37 cellular contexts compared by ENCODE assay signal in the genomic region with DNA sequence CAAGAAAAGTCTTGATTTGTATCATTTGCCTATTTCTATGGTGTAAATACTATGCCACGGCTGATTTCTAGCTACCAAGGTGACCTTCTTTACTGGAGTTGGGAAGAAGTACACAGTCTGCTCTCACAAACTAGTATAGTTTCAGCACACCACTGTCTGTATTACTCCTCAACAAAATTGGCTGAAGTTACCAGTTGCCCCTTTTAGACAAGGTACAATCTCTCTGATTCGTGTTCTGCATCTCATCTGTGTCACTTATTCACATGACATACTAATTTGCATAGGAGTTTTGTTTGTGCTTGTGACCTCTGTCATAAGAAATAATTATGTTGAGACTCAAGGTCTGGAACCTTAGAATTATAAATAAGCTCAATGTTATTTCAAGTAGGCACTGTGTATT.
A peak's percentile ranks its signal among the peaks of the same experiment; 100 is the strongest.
DNase-seq lines count a peak whose midpoint lies in the region; ATAC-seq, FAIRE-seq and TF ChIP-seq lines count a peak whose summit lies in the region.
"Had no signal": no experiment of that assay in that cellular context is flagged by ENCODE, and none has a peak within 500 bp of the region (broad histone marks: within the 10 kb centered on the region; RNA-seq: fewer than 3 reads in every experiment).

No MANE protein-coding gene starts in this region.

- H3K4me2 ChIP-seq in astrocyte (ENCODE audit: low read length) (no peak overlapping the region), keratinocyte (ENCODE audit: control insufficient read depth, extremely low read depth, insufficient read depth, low read depth, low read length) (no peak overlapping the region), osteoblast (ENCODE audit: insufficient read depth, low read length) (no peak overlapping the region), MM.1S (ENCODE audit: low read depth, low read length) (no peak overlapping the region)
- H3K4me2 ChIP-seq: A549; BLaER1; BLaER1 treated with 17β-estradiol and CSF1 and Interleukin-3, amounts not matched to agents 10 nM and 100 nM had no signal

- H3K79me2 ChIP-seq in astrocyte (ENCODE audit: insufficient read depth, low read length) (no peaks in the 10 kb centered on the region), keratinocyte (ENCODE audit: control insufficient read depth, insufficient read depth, low read length) (no peaks in the 10 kb centered on the region), osteoblast (ENCODE audit: insufficient read depth, low read length) (no peaks in the 10 kb centered on the region), MM.1S (ENCODE audit: low read length) (no peaks in the 10 kb centered on the region)

- H3K9me3 Mint-ChIP-seq in astrocyte (ENCODE audit: unreplicated experiment) = no peaks in the 10 kb centered on the region

- H3K9me3 ChIP-seq in astrocyte (ENCODE audit: insufficient read depth, low read depth, low read length) (peaks cover 2% of the 10 kb centered on the region), keratinocyte (ENCODE audit: control insufficient read depth, low read depth, low read length) (no peaks in the 10 kb centered on the region), osteoblast (ENCODE audit: low read depth, low read length) (no peaks in the 10 kb centered on the region), MM.1S (replicated peaks; ENCODE audit: insufficient read depth, low read length) (no peaks in the 10 kb centered on the region), upper lobe of right lung (no peaks in the 10 kb centered on the region)
- H3K9me3 ChIP-seq: A549; BE2C; BLaER1; BLaER1 treated with 17β-estradiol and CSF1 and Interleukin-3, amounts not matched to agents 10 nM and 100 nM; Caco-2 had no signal

- no peaks in the 10 kb centered on the region for H4K20me1 ChIP-seq in astrocyte (ENCODE audit: insufficient read depth, low read length)
- no peaks in the 10 kb centered on the region for H4K20me1 ChIP-seq in keratinocyte (ENCODE audit: control insufficient read depth, extremely low read depth, insufficient read depth, low read length)
- H4K20me1 ChIP-seq in osteoblast (ENCODE audit: insufficient read depth, low read length) = no peaks in the 10 kb centered on the region
- no peaks in the 10 kb centered on the region for H4K20me1 ChIP-seq in MM.1S (ENCODE audit: insufficient read depth, low read length)
- H4K20me1 ChIP-seq: BLaER1; BLaER1 treated with 17β-estradiol and CSF1 and Interleukin-3, amounts not matched to agents 10 nM and 100 nM had no signal

- no peaks in the 10 kb centered on the region for H3K9me2 ChIP-seq in MM.1S (replicated peaks; ENCODE audit: insufficient read depth, low read length)

- no peak for ATAC-seq in GM21515 (IDR thresholded peaks at IDR 0.05; ENCODE audit: unreplicated experiment)
- ATAC-seq in upper lobe of right lung = no peak
- ATAC-seq: A549; CD8-positive, alpha-beta T cell had no signal

- intact Hi-C loops in upper lobe of right lung (cut with DNase I) = no loop called here

- H3K27ac Mint-ChIP-seq in astrocyte (ENCODE audit: unreplicated experiment) = no peak overlapping the region
- H3K27ac Mint-ChIP-seq: B cell; CD14-positive monocyte; CD4-positive, alpha-beta memory T cell; CD4-positive, alpha-beta T cell; CD4-positive, CD25-positive, alpha-beta regulatory T cell; CD8-positive, alpha-beta memory T cell; CD8-positive, alpha-beta T cell had no signal

- H3K9ac ChIP-seq in astrocyte (ENCODE audit: low read length) (no peak overlapping the region), keratinocyte (ENCODE audit: control insufficient read depth, extremely low read depth, insufficient read depth, low read length) (no peak overlapping the region), MM.1S (ENCODE audit: low read length) (no peak overlapping the region)
- H3K9ac ChIP-seq: BLaER1; BLaER1 treated with 17β-estradiol and CSF1 and Interleukin-3, amounts not matched to agents 10 nM and 100 nM had no signal

- no peaks in the 10 kb centered on the region for H3K9me1 ChIP-seq in keratinocyte (ENCODE audit: control insufficient read depth, extremely low read depth, insufficient read depth, low read length)

- H3K27ac ChIP-seq in astrocyte (ENCODE audit: low read depth, low read length) = no peak overlapping the region
- no peak overlapping the region for H3K27ac ChIP-seq in keratinocyte (ENCODE audit: control insufficient read depth, insufficient read depth, low read length)
- no peak overlapping the region for H3K27ac ChIP-seq in osteoblast (ENCODE audit: low read depth, low read length)
- H3K27ac ChIP-seq in MM.1S (ENCODE audit: low read length) = no peak overlapping the region
- no peak overlapping the region for H3K27ac ChIP-seq in upper lobe of right lung
- H3K27ac ChIP-seq: 22Rv1; A549; BLaER1; BLaER1 treated with 17β-estradiol and CSF1 and Interleukin-3, amounts not matched to agents 10 nM and 100 nM; C4-2B had no signal

- H3K4me3 ChIP-seq in astrocyte (ENCODE audit: insufficient read depth, low read depth, low read length) (no peak overlapping the region), keratinocyte (ENCODE audit: control insufficient read depth in 2 of 3, extremely low read depth in 1 of 3, insufficient read depth in 2 of 3, low read depth in 1 of 3, low read length in 3 of 3) (no peak overlapping the region), osteoblast (ENCODE audit: insufficient read depth, low read length) (no peak overlapping the region), MM.1S (ENCODE audit: low read length) (no peak overlapping the region), upper lobe of right lung (no peak overlapping the region)
- H3K4me3 ChIP-seq: A549; BLaER1; BLaER1 treated with 17β-estradiol and CSF1 and Interleukin-3, amounts not matched to agents 10 nM and 100 nM had no signal

- H3K36me3 ChIP-seq in astrocyte (ENCODE audit: insufficient read depth, low read length) (no peaks in the 10 kb centered on the region), keratinocyte (ENCODE audit: control insufficient read depth in 2 of 2, extremely low read depth in 1 of 2, insufficient read depth in 2 of 2, low read length in 2 of 2) (no peaks in the 10 kb centered on the region), osteoblast (ENCODE audit: insufficient read depth, low read length) (no peaks in the 10 kb centered on the region), MM.1S (replicated peaks; ENCODE audit: insufficient read depth, low read length) (no peaks in the 10 kb centered on the region), upper lobe of right lung (no peaks in the 10 kb centered on the region)
- H3K36me3 ChIP-seq: BE2C; BLaER1; BLaER1 treated with 17β-estradiol and CSF1 and Interleukin-3, amounts not matched to agents 10 nM and 100 nM had no signal

- H3F3A ChIP-seq in MM.1S (ENCODE audit: insufficient read depth, low read length) = no peaks in the 10 kb centered on the region

- H3K36me3 Mint-ChIP-seq in astrocyte (ENCODE audit: low read depth, unreplicated experiment) = no peaks in the 10 kb centered on the region
- H3K36me3 Mint-ChIP-seq: CD14-positive monocyte; CD4-positive, alpha-beta memory T cell; CD4-positive, CD25-positive, alpha-beta regulatory T cell; CD8-positive, alpha-beta T cell had no signal

- H2AFZ ChIP-seq in astrocyte (ENCODE audit: low read depth, low read length) = no peak overlapping the region
- H2AFZ ChIP-seq in keratinocyte (ENCODE audit: control insufficient read depth, low read length) = no peak overlapping the region
- no peak overlapping the region for H2AFZ ChIP-seq in osteoblast (ENCODE audit: low read length)
- no peak overlapping the region for H2AFZ ChIP-seq in MM.1S (ENCODE audit: low read length)

- DNase-seq in GM19239 (ENCODE audit: insufficient read length, low spot score) (no peak), astrocyte (ENCODE audit: low read depth) (no peak), keratinocyte (ENCODE audit: low read depth, low spot score) (no peak), osteoblast (ENCODE audit: insufficient read length, low spot score, missing footprints) (peak; percentile 10), MM.1S (no peak), upper lobe of right lung (no peak)
- DNase-seq in activated CD4-positive, alpha-beta T cell treated with anti-CD3 and anti-CD28 coated beads for 4 hours = no peak
- DNase-seq: 8988T; ACHN; AML-193; BE2C; C1 segment of cervical spinal cord; Caco-2; Calu3; CD4-positive, alpha-beta memory T cell; CD4-positive, alpha-beta T cell; CD4-positive, CD25-positive, alpha-beta regulatory T cell; CD8-positive, alpha-beta memory T cell; CD8-positive, alpha-beta T cell; COR-L47; DMS 273 treated with DMSO at 0.1 percent for 48 hours; DMS153; DMS53; DMS79; DMS79 treated with DMSO at 0.1 percent for 48 hours; DND-41; EL had no signal

- H3K27me3 Mint-ChIP-seq in astrocyte (ENCODE audit: low read depth, unreplicated experiment) = no peaks in the 10 kb centered on the region
- H3K27me3 Mint-ChIP-seq: B cell; CD4-positive, alpha-beta memory T cell; CD4-positive, alpha-beta T cell; CD4-positive, CD25-positive, alpha-beta regulatory T cell had no signal

- no peak overlapping the region for H3K4me3 Mint-ChIP-seq in astrocyte (ENCODE audit: unreplicated experiment)
- H3K4me3 Mint-ChIP-seq: B cell; CD14-positive monocyte; CD4-positive, alpha-beta memory T cell; CD4-positive, alpha-beta T cell; CD4-positive, CD25-positive, alpha-beta regulatory T cell; CD8-positive, alpha-beta memory T cell; CD8-positive, alpha-beta T cell had no signal

- H3K4me1 ChIP-seq in astrocyte (ENCODE audit: insufficient read depth, low read length) (no peaks in the 10 kb centered on the region), keratinocyte (ENCODE audit: control insufficient read depth, extremely low read depth, insufficient read depth, low read length) (peaks cover 10% of the 10 kb centered on the region), osteoblast (ENCODE audit: insufficient read depth, low read length) (no peaks in the 10 kb centered on the region), MM.1S (ENCODE audit: low read length) (no peaks in the 10 kb centered on the region), upper lobe of right lung (no peaks in the 10 kb centered on the region)
- H3K4me1 ChIP-seq: A549; BE2C; BLaER1; BLaER1 treated with 17β-estradiol and CSF1 and Interleukin-3, amounts not matched to agents 10 nM and 100 nM; Caco-2 had no signal

- FAIRE-seq in GM19239 (lab: Jason Lieb, UNC) (peak; percentile 8), astrocyte (lab: Jason Lieb, UNC) (peak; percentile 45), keratinocyte (lab: Jason Lieb, UNC) (peak; percentile 23)
- FAIRE-seq: A204.1, A549, D721Med had no signal

- peaks cover 2% of the 10 kb centered on the region for H3K4me1 Mint-ChIP-seq in astrocyte (ENCODE audit: low read depth, unreplicated experiment)
- H3K4me1 Mint-ChIP-seq: B cell; CD4-positive, alpha-beta memory T cell; CD4-positive, CD25-positive, alpha-beta regulatory T cell; CD8-positive, alpha-beta memory T cell had no signal

- H3K27me3 ChIP-seq in astrocyte (ENCODE audit: insufficient read depth, low read length) (no peaks in the 10 kb centered on the region), keratinocyte (ENCODE audit: control insufficient read depth, extremely low read depth, insufficient read depth, low read length) (no peaks in the 10 kb centered on the region), osteoblast (ENCODE audit: insufficient read depth, low read length) (no peaks in the 10 kb centered on the region), MM.1S (replicated peaks; ENCODE audit: insufficient read depth, low read length) (no peaks in the 10 kb centered on the region), upper lobe of right lung (no peaks in the 10 kb centered on the region)
- H3K27me3 ChIP-seq: BE2C; BLaER1; BLaER1 treated with 17β-estradiol and CSF1 and Interleukin-3, amounts not matched to agents 10 nM and 100 nM had no signal

- dilution Hi-C loops in keratinocyte (cut with MboI; ENCODE audit: extremely low pct_ligation_motif_present, low sequenced_read_pairs) = no loop called here

- TF ChIP-seq CTCF in astrocyte (IDR thresholded peaks at IDR 0.05; ENCODE audit: insufficient read depth, low read depth, low read length) (no peak), keratinocyte (optimal IDR thresholded peaks at IDR 0.05 in 1 of 3, IDR thresholded peaks at IDR 0.05 in 1 of 3, conservative IDR thresholded peaks at IDR 0.05 in 1 of 3; ENCODE audit: extremely low read depth in 1 of 3, insufficient read depth in 2 of 3, low read length in 3 of 3) (no peak), osteoblast (IDR thresholded peaks at IDR 0.05; ENCODE audit: extremely low read depth, low read depth, low read length) (no peak), MM.1S (IDR thresholded peaks at IDR 0.05; ENCODE audit: low read length) (no peak), upper lobe of right lung (IDR thresholded peaks at IDR 0.05) (no peak)
